Comparison of ENCODE assay signal across 17 cellular contexts in the genomic region with DNA sequence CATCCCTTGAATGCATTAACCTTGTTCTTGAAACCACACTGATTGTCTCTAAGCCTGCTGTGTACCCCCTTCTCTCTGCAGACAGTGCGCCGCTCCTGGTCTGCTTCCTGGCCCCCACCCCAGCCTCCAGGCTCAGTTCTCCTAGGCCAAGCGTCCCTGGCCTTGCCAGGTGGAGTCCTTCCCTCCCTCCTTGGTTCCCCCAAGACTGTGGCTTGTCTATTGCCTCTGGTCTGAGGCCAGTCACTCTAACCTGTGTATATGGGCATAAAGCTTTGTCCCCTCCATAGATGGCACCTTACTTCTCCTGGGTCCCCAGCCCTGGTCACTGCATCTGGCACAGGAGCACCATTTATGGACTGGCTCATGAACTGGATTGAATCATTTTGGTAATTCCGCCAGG.
A peak's percentile ranks its signal among the peaks of the same experiment; 100 is the strongest.
DNase-seq lines count a peak whose midpoint lies in the region; ATAC-seq and TF ChIP-seq lines count a peak whose summit lies in the region.
"Had no signal": no experiment of that assay in that cellular context is flagged by ENCODE, and none has a peak within 500 bp of the region (broad histone marks: within the 10 kb centered on the region; RNA-seq: fewer than 3 reads in every experiment).

No MANE protein-coding gene starts in this region.

- no peaks in the 10 kb centered on the region for H3K36me3 ChIP-seq in neuronal stem cell (replicated peaks in 1 of 2; ENCODE audit: control insufficient read depth in 2 of 2, insufficient read depth in 2 of 2, low read length in 2 of 2)
- no peaks in the 10 kb centered on the region for H3K36me3 ChIP-seq in aorta (ENCODE audit: control insufficient read depth in 1 of 2, insufficient read depth in 2 of 2, low read length in 1 of 2)
- H3K36me3 ChIP-seq: BLaER1 treated with 17β-estradiol and CSF1 and Interleukin-3, amounts not matched to agents 10 nM and 100 nM had no signal

- no peak overlapping the region for H2BK120ac ChIP-seq in neuronal stem cell (ENCODE audit: low read depth, low read length)

- intact Hi-C loops in aorta (cut with DNase I), result no loop called here

- H3K9ac ChIP-seq in neuronal stem cell (ENCODE audit: low read depth, low read length, poor library complexity), result no peak overlapping the region
- H3K9ac ChIP-seq: BLaER1 treated with 17β-estradiol and CSF1 and Interleukin-3, amounts not matched to agents 10 nM and 100 nM had no signal

- H3K27ac Mint-ChIP-seq in activated T-helper 17 cell treated with anti-CD3 and anti-CD28 coated beads, Interleukin-2, amount 50 U/mL, for 72 hours, result peak overlapping the region; percentile 25
- H3K27ac Mint-ChIP-seq: B cell; CD8-positive, alpha-beta T cell; GM23338; HFFc6 had no signal

- no peak overlapping the region for H4K8ac ChIP-seq in neuronal stem cell (ENCODE audit: low read depth, low read length)

- H2AFZ ChIP-seq in neuronal stem cell (ENCODE audit: low read length), result no peak overlapping the region
- H2AFZ ChIP-seq: GM23338 had no signal

- H2BK5ac ChIP-seq in neuronal stem cell (ENCODE audit: low read length), result no peak overlapping the region

- no peak for TF ChIP-seq CTCF in coronary artery (IDR thresholded peaks at IDR 0.05)

- H3K4me2 ChIP-seq in neuronal stem cell (ENCODE audit: insufficient read depth, low read length, poor library complexity, severe bottlenecking), result no peak overlapping the region
- H3K4me2 ChIP-seq: BLaER1 treated with 17β-estradiol and CSF1 and Interleukin-3, amounts not matched to agents 10 nM and 100 nM; GM23338 had no signal

- H3K9me3 Mint-ChIP-seq in activated T-helper 17 cell treated with anti-CD3 and anti-CD28 coated beads, Interleukin-2, amount 50 U/mL, for 72 hours, result no peaks in the 10 kb centered on the region
- H3K9me3 Mint-ChIP-seq: CD8-positive, alpha-beta T cell; GM23338; HFFc6 had no signal

- no peak overlapping the region for H4K91ac ChIP-seq in neuronal stem cell (ENCODE audit: low read depth, low read length, poor library complexity)

- DNase-seq in coronary artery (ENCODE audit: low spot score) (peak; percentile 55), neuronal stem cell (ENCODE audit: low spot score) (no peak), aorta (no peak), NOMO-1 (lab: John Stamatoyannopoulos, UW; ENCODE audit: unreplicated experiment in 2 of 2) (no peak)
- DNase-seq: Calu3, DMS79 treated with DMSO at 0.1 percent for 48 hours, GF-D8, H7, HFFc6 had no signal

- H3K79me1 ChIP-seq in neuronal stem cell (ENCODE audit: low read depth, low read length), result no peaks in the 10 kb centered on the region

- H3K27me3 Mint-ChIP-seq in activated T-helper 17 cell treated with anti-CD3 and anti-CD28 coated beads, Interleukin-2, amount 50 U/mL, for 72 hours, result no peaks in the 10 kb centered on the region

- WGBS in neuronal stem cell (ENCODE audit: extremely low coverage in 2 of 2, insufficient read length in 2 of 2, insufficient replicate concordance in 1 of 2), 2 donors, result no CpG with 5 or more reads among the region's 4 CpGs
- 94 to 97% methylated on average over 4 of the region's 4 CpGs for WGBS in aorta, 2 donors

- no peak overlapping the region for H2BK15ac ChIP-seq in neuronal stem cell (ENCODE audit: low read length)

- H3K4me3 ChIP-seq in coronary artery (no peak overlapping the region), neuronal stem cell (ENCODE audit: low read length in 2 of 2) (no peak overlapping the region), aorta (ENCODE audit: low read length in 2 of 2) (no peak overlapping the region)
- H3K4me3 ChIP-seq: BLaER1 treated with 17β-estradiol and CSF1 and Interleukin-3, amounts not matched to agents 10 nM and 100 nM; GM23338 had no signal

- H3K4ac ChIP-seq in neuronal stem cell (ENCODE audit: low read length), result no peak overlapping the region

- ATAC-seq in activated T-helper 17 cell treated with anti-CD3 and anti-CD28 coated beads, Interleukin-2, amount 50 U/mL, for 72 hours (replicated peaks), result no peak
- ATAC-seq in aorta (ENCODE audit: low FRiP score) (peak; percentile 53), esophagus mucosa (no peak)
- ATAC-seq: CD8-positive, alpha-beta T cell; GM23338; HCT116 had no signal

- H3K4me1 Mint-ChIP-seq in activated T-helper 17 cell treated with anti-CD3 and anti-CD28 coated beads, Interleukin-2, amount 50 U/mL, for 72 hours, result no peaks in the 10 kb centered on the region
- H3K4me1 Mint-ChIP-seq: B cell, GM23338 had no signal

- H3K9me3 ChIP-seq in neuronal stem cell (replicated peaks in 1 of 2; ENCODE audit: control insufficient read depth in 2 of 2, insufficient read depth in 1 of 2, low read depth in 1 of 2, low read length in 2 of 2) (no peaks in the 10 kb centered on the region), aorta (ENCODE audit: control insufficient read depth, low read length) (no peaks in the 10 kb centered on the region)
- H3K9me3 ChIP-seq: BLaER1 treated with 17β-estradiol and CSF1 and Interleukin-3, amounts not matched to agents 10 nM and 100 nM had no signal

- no peak overlapping the region for H2BK12ac ChIP-seq in neuronal stem cell (ENCODE audit: low read length)

- H3K14ac ChIP-seq in neuronal stem cell (ENCODE audit: low read length), result no peak overlapping the region

- H3K27me3 ChIP-seq in neuronal stem cell (ENCODE audit: control insufficient read depth in 3 of 3, insufficient read depth in 3 of 3, low read depth in 1 of 3, low read length in 3 of 3) (peaks cover 0 to 9% (median 0%) of the 10 kb centered on the region in 3 experiments), aorta (ENCODE audit: control insufficient read depth in 1 of 2, insufficient read depth in 2 of 2, low read length in 1 of 2) (no peaks in the 10 kb centered on the region)
- H3K27me3 ChIP-seq: BLaER1 treated with 17β-estradiol and CSF1 and Interleukin-3, amounts not matched to agents 10 nM and 100 nM had no signal

- no peak overlapping the region for H3K4me3 Mint-ChIP-seq in activated T-helper 17 cell treated with anti-CD3 and anti-CD28 coated beads, Interleukin-2, amount 50 U/mL, for 72 hours
- H3K4me3 Mint-ChIP-seq: B cell; CD8-positive, alpha-beta T cell; GM23338; HFFc6 had no signal

- no peak overlapping the region for H3K27ac ChIP-seq in coronary artery
- H3K27ac ChIP-seq in neuronal stem cell (replicated peaks; ENCODE audit: low read length), result no peak overlapping the region
- H3K27ac ChIP-seq in aorta (ENCODE audit: low read depth in 1 of 2, low read length in 2 of 2), result no peak overlapping the region
- H3K27ac ChIP-seq: BLaER1 treated with 17β-estradiol and CSF1 and Interleukin-3, amounts not matched to agents 10 nM and 100 nM; HL-60 had no signal

- H3K18ac ChIP-seq in neuronal stem cell (ENCODE audit: low read length), result peak overlapping the region; percentile 55

- no peak overlapping the region for H2AK5ac ChIP-seq in neuronal stem cell (ENCODE audit: low read depth, low read length)

- H3K4me1 ChIP-seq in neuronal stem cell (ENCODE audit: control insufficient read depth in 2 of 2, insufficient read depth in 1 of 2, low read depth in 1 of 2, low read length in 2 of 2) (no peaks in the 10 kb centered on the region), aorta (ENCODE audit: control insufficient read depth in 1 of 2, insufficient read depth in 2 of 2, low read length in 2 of 2) (no peaks in the 10 kb centered on the region)

- no peak overlapping the region for H3K23ac ChIP-seq in neuronal stem cell (ENCODE audit: low read depth, low read length, poor library complexity)

- no peaks in the 10 kb centered on the region for H3K36me3 Mint-ChIP-seq in activated T-helper 17 cell treated with anti-CD3 and anti-CD28 coated beads, Interleukin-2, amount 50 U/mL, for 72 hours (ENCODE audit: low read depth)
- H3K36me3 Mint-ChIP-seq: CD8-positive, alpha-beta T cell had no signal
